ENCODE assay signal across 1 cellular context in the genomic region with DNA sequence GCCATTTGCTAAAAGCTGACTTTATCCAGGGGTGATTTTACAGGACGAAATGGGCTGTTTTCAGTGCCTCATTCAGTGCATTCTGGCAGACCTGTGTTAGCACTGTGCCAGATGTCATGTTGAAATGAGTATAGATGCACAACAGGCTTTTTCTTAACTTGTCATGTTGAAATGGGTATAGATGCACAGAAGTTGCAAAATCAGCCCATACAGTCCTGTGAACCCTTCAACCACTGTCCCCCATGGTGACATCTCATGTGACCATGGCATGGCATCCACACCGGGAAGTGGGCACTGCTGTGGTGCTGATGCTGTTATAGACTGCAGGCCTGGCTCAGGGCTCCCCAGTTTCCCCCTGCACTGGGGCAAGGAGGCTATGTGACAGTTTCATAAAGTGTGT.
TF ChIP-seq lines count a peak whose summit lies in the region.

No MANE protein-coding gene starts in this region.

TF ChIP-seq in IMR-90, 13 proteins besides CTCF, POLR2A, EP300 and RAD21:
- TF ChIP-seq SMC3 (IDR thresholded peaks at IDR 0.05; ENCODE audit: low read depth, low read length): no peak
- TF ChIP-seq MAFK (IDR thresholded peaks at IDR 0.05; ENCODE audit: low read depth, low read length): no peak
- no peak for TF ChIP-seq MXI1 (IDR thresholded peaks at IDR 0.05; ENCODE audit: borderline replicate concordance, low read depth, low read length)
- no peak for TF ChIP-seq RFX5 (IDR thresholded peaks at IDR 0.05; ENCODE audit: low read depth, low read length)
- no peak for TF ChIP-seq CEBPB (IDR thresholded peaks at IDR 0.05; ENCODE audit: low read depth, low read length)
- TF ChIP-seq ELK1 (IDR thresholded peaks at IDR 0.05; ENCODE audit: borderline replicate concordance, low read depth, low read length): no peak
- no peak for TF ChIP-seq BHLHE40 (IDR thresholded peaks at IDR 0.05; ENCODE audit: low read depth, low read length)
- no peak for TF ChIP-seq FOS (IDR thresholded peaks at IDR 0.05; ENCODE audit: low read depth, low read length)
- TF ChIP-seq MAZ (IDR thresholded peaks at IDR 0.05; ENCODE audit: borderline replicate concordance, low read depth, low read length): no peak
- TF ChIP-seq, protein P1, sequence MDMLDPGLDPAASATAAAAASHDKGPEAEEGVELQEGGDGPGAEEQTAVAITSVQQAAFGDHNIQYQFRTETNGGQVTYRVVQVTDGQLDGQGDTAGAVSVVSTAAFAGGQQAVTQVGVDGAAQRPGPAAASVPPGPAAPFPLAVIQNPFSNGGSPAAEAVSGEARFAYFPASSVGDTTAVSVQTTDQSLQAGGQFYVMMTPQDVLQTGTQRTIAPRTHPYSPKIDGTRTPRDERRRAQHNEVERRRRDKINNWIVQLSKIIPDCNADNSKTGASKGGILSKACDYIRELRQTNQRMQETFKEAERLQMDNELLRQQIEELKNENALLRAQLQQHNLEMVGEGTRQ (IDR thresholded peaks at IDR 0.05; ENCODE audit: low read depth, low read length): no peak
- no peak for TF ChIP-seq CHD1 (IDR thresholded peaks at IDR 0.05; ENCODE audit: low read depth, low read length)
- TF ChIP-seq RCOR1 (IDR thresholded peaks at IDR 0.05; ENCODE audit: insufficient replicate concordance, low read length): no peak
- no peak for TF ChIP-seq NFE2L2 (IDR thresholded peaks at IDR 0.05; ENCODE audit: low read depth, low read length)
